Comparison of ENCODE assay signal across 9 cellular contexts in genomic region chr1:21539933-21540332, GRCh38. TPM values are rescaled to one million over a fixed set of nuclear protein-coding genes. Genes with fewer than 3 reads are reported as not detected.
DNase-seq lines count a peak whose midpoint lies in the region; ATAC-seq and TF ChIP-seq lines count a peak whose summit lies in the region.
"Had no signal": no experiment of that assay in that cellular context is flagged by ENCODE, and none has a peak within 500 bp of the region (broad histone marks: within the 10 kb centered on the region; RNA-seq: fewer than 3 reads in every experiment).

No MANE protein-coding gene starts in this region.

- H3K36me3 ChIP-seq in spleen = no peaks in the 10 kb centered on the region
- H3K36me3 ChIP-seq in colonic mucosa = no peaks in the 10 kb centered on the region

- TF ChIP-seq POLR2A in spleen (IDR thresholded peaks at IDR 0.05) = no peak

- H3K4me1 ChIP-seq in spleen = peaks cover 6 to 86% (median 39%) of the 10 kb centered on the region in 6 donors
- H3K4me1 ChIP-seq in colonic mucosa = no peaks in the 10 kb centered on the region

- DNase-seq in NCI-H2196 (lab: John Stamatoyannopoulos, UW; ENCODE audit: unreplicated experiment) (peak; percentile 8), NCI-H2196 treated with DMSO at 0.1 percent for 48 hours (lab: John Stamatoyannopoulos, UW; ENCODE audit: unreplicated experiment) (no peak), RPMI7951 (ENCODE audit: low read depth) (peak; percentile 17), fibroblast of gingiva (ENCODE audit: low read depth) (peak; percentile 30), spleen (no peak), colonic mucosa (no peak)
- DNase-seq: cortex of kidney had no signal

- ATAC-seq in HG02884 (IDR thresholded peaks at IDR 0.05; ENCODE audit: unreplicated experiment) = no peak
- ATAC-seq in GM18520 (IDR thresholded peaks at IDR 0.05; ENCODE audit: unreplicated experiment) = no peak

- H3K4me3 ChIP-seq in spleen (no peak overlapping the region), colonic mucosa (no peak overlapping the region)

- peak in 6 of 11 experiments; percentile 8 to 35 (median 18) for TF ChIP-seq CTCF in spleen (IDR thresholded peaks at IDR 0.05 in 8 of 11, conservative IDR thresholded peaks at IDR 0.05 in 3 of 11)
- no peak for TF ChIP-seq CTCF in colonic mucosa (IDR thresholded peaks at IDR 0.05)

- no peak overlapping the region for H3K9ac ChIP-seq in colonic mucosa (ENCODE audit: low read depth in 2 of 2, low read length in 2 of 2)

- H3K27me3 ChIP-seq in spleen (replicated peaks in 1 of 7) (peaks cover 0 to 38% (median 0%) of the 10 kb centered on the region in 7 donors), colonic mucosa (no peaks in the 10 kb centered on the region)

- intact Hi-C loops in spleen (cut with DNase I; ENCODE audit: low total_unique reads) (no loop called here), colonic mucosa (cut with DNase I) (no loop called here)

- 71 to 90% (median 74%) methylated on average over 13 of the region's 13 CpGs for WGBS in spleen, 5 donors

- H3K9me3 ChIP-seq in spleen = no peaks in the 10 kb centered on the region
- no peaks in the 10 kb centered on the region for H3K9me3 ChIP-seq in colonic mucosa

- H3K27ac ChIP-seq in spleen (peak overlapping the region in 3 of 8 donors; percentile 14 to 89 (median 16)), colonic mucosa (no peak overlapping the region)

RNA-seq across cellular contexts. Expression of gene ALPL, which starts 30.7 kb away (rescaled TPM):
- 1.3 and 3.4 TPM in 2 replicates for total RNA-seq in RPMI7951 (2014; rRNA removed; shearing (Covaris generic))
- 100 to 1,000 TPM in 3 of 7 donors, 10 to 100 TPM in 4; 43.7 to 222 (median 85.0) TPM for total RNA-seq in spleen
- 10 to 100 TPM; 19.5 to 30.8 (median 27.3) TPM for polyA plus RNA-seq in spleen
- 1 to 10 TPM; 1.6 to 1.7 TPM for total RNA-seq in colonic mucosa

Comparison
In these comparisons a context has a peak if more than half of its experiments do, and no peak if none do; other contexts are left out.
1. DNase-seq: peak in NCI-H2196 (single experiment), RPMI7951 (single experiment) and fibroblast of gingiva (single experiment); none in NCI-H2196 treated with DMSO at 0.1 percent for 48 hours (single experiment), spleen (single experiment) and colonic mucosa (single experiment).
2. RNA of gene ALPL, which starts 30.7 kb away (total RNA-seq): 43.7 to 222 TPM in spleen; 1.6 to 1.7 TPM in colonic mucosa and 1.3 to 3.4 TPM in RPMI7951; every median in the first group is over 10 times any median in the second.